Comparison of ENCODE assay signal across 2 cellular contexts in genomic region chr13:36173923-36174322, GRCh38.
TF ChIP-seq lines count a peak whose summit lies in the region.

No MANE protein-coding gene starts in this region.

TF ChIP-seq in GM23338, 12 proteins besides CTCF, POLR2A, EP300 and RAD21 (continued from another document):
- no peak for TF ChIP-seq POLR2AphosphoS5 (IDR thresholded peaks at IDR 0.05; ENCODE audit: low read depth)

TF ChIP-seq in HEK293, 187 proteins besides CTCF, POLR2A, EP300 and RAD21 (continued from another document):
- TF ChIP-seq, protein P1, sequence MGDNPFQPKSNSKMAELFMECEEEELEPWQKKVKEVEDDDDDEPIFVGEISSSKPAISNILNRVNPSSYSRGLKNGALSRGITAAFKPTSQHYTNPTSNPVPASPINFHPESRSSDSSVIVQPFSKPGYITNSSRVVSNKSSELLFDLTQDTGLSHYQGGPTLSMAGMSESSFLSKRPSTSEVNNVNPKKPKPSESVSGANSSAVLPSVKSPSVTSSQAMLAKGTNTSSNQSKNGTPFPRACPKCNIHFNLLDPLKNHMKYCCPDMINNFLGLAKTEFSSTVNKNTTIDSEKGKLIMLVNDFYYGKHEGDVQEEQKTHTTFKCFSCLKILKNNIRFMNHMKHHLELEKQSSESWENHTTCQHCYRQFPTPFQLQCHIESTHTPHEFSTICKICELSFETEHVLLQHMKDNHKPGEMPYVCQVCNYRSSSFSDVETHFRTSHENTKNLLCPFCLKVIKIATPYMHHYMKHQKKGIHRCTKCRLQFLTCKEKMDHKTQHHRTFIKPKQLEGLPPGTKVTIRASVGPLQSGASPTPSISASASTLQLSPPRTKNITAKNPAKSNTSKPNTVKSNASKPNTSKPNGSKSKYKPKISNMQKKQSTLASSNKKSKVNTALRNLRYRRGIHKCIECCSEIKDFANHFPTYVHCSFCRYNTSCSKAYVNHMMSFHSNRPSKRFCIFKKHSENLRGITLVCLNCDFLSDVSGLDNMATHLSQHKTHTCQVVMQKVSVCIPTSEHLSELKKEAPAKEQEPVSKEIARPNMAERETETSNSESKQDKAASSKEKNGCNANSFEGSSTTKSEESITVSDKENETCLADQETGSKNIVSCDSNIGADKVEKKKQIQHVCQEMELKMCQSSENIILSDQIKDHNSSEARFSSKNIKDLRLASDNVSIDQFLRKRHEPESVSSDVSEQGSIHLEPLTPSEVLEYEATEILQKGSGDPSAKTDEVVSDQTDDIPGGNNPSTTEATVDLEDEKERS (tag by site-specific recombination; IDR thresholded peaks at IDR 0.05) = no peak
- no peak for TF ChIP-seq ZNF654 (tag by site-specific recombination; IDR thresholded peaks at IDR 0.05; ENCODE audit: low read depth)
- peak; percentile 58; the same call in 1 of the 2 replicates for TF ChIP-seq REST (tag by site-specific recombination; IDR thresholded peaks at IDR 0.05)
- no peak for TF ChIP-seq MZF1 (tag by site-specific recombination; IDR thresholded peaks at IDR 0.05; ENCODE audit: borderline replicate concordance)
- TF ChIP-seq SALL2 (tag by site-specific recombination; IDR thresholded peaks at IDR 0.05; ENCODE audit: borderline replicate concordance) = no peak
- TF ChIP-seq ZSCAN30 (tag by site-specific recombination; IDR thresholded peaks at IDR 0.05) = no peak
